1 cellular context compared by ENCODE assay signal in genomic region chr20:32474009-32474716, GRCh38.
TF ChIP-seq lines count a peak whose summit lies in the region.

No MANE protein-coding gene starts in this region.

TF ChIP-seq in HepG2, 621 proteins besides CTCF, POLR2A, EP300 and RAD21 (continued from another document and continues in another):
- TF ChIP-seq HNF1B (CRISPR knock-in tag; IDR thresholded peaks at IDR 0.05) (0 out of 2 replicates have a peak, but pooled peaks have one; percentile 0), DZIP1 (CRISPR knock-in tag; IDR thresholded peaks at IDR 0.05) (peak; percentile 93; the same call in 1 of the 2 replicates), MEIS1 (CRISPR knock-in tag; IDR thresholded peaks at IDR 0.05; ENCODE audit: borderline replicate concordance) (no peak), CEBPG (CRISPR knock-in tag; IDR thresholded peaks at IDR 0.05) (no peak), BORCS8-MEF2B (CRISPR knock-in tag; IDR thresholded peaks at IDR 0.05) (no peak), ZNF230 (CRISPR knock-in tag; IDR thresholded peaks at IDR 0.05) (no peak; the same call in 1 of the 2 replicates), PBX2 (CRISPR knock-in tag; IDR thresholded peaks at IDR 0.05) (no peak), JARID2 (CRISPR knock-in tag; IDR thresholded peaks at IDR 0.05; ENCODE audit: insufficient replicate concordance) (peak; percentile 19), CEBPB (IDR thresholded peaks at IDR 0.05; ENCODE audit: borderline replicate concordance, low read depth, low read length) (no peak), SNAPC2 (CRISPR knock-in tag; IDR thresholded peaks at IDR 0.05) (no peak), NPAS2 (CRISPR knock-in tag; IDR thresholded peaks at IDR 0.05; ENCODE audit: borderline replicate concordance) (no peak), ZBTB2 (CRISPR knock-in tag; IDR thresholded peaks at IDR 0.05; ENCODE audit: low read depth) (no peak), ZNF691 (CRISPR knock-in tag; IDR thresholded peaks at IDR 0.05; ENCODE audit: borderline replicate concordance, low read depth) (peak; percentile 2; the same call in 1 of the 2 replicates), PBX3 (CRISPR knock-in tag; IDR thresholded peaks at IDR 0.05; ENCODE audit: borderline replicate concordance) (no peak), DDIT3 (CRISPR knock-in tag; IDR thresholded peaks at IDR 0.05) (no peak), RBM39 (IDR thresholded peaks at IDR 0.05; ENCODE audit: low read depth, low read length, poor library complexity, severe bottlenecking) (peak; percentile 23), SMC3 (IDR thresholded peaks at IDR 0.05; ENCODE audit: low read length) (no peak), ZNF224 (CRISPR knock-in tag; IDR thresholded peaks at IDR 0.05) (peak; percentile 92; the same call in 1 of the 2 replicates), SNAPC4 (CRISPR knock-in tag; IDR thresholded peaks at IDR 0.05) (no peak; the same call in none of the 2 replicates), ZNF713 (CRISPR knock-in tag; IDR thresholded peaks at IDR 0.05) (no peak), FLYWCH1 (CRISPR knock-in tag; IDR thresholded peaks at IDR 0.05) (no peak), PAXIP1 (CRISPR knock-in tag; conservative IDR thresholded peaks at IDR 0.05) (no peak), NR0B2 (CRISPR knock-in tag; IDR thresholded peaks at IDR 0.05) (peak; percentile 71), SMARCC2 (IDR thresholded peaks at IDR 0.05) (no peak), ZNF512 (CRISPR knock-in tag; IDR thresholded peaks at IDR 0.05) (no peak), REXO4 (CRISPR knock-in tag; IDR thresholded peaks at IDR 0.05; ENCODE audit: borderline replicate concordance) (0 out of 2 replicates have a peak, but pooled peaks have one; percentile 9), ZNF18 (CRISPR knock-in tag; IDR thresholded peaks at IDR 0.05; ENCODE audit: insufficient replicate concordance) (no peak)
